Comparison of ENCODE assay signal across 16 cellular contexts in the genomic region with DNA sequence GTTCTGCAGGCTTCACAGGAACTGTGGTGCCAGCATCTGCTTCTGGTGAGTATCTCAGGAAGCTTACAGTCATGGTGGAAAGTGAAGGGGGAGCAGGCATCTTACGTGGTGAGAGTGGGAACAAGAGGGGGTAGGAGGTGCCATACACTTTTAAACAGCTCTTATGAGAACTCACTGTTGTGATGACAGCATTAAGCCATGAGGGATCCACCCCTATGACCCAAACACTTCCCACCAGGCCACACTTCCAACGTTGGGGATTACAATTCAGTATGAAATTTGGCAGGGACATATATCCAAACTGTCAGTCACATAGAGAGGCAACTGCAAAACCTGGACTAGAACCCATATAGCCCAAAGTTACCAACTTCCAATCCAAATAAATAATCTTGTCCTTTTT. TPM values are rescaled to one million over a fixed set of nuclear protein-coding genes. Genes with fewer than 3 reads are reported as not detected.
"Had no signal": no experiment of that assay in that cellular context is flagged by ENCODE, and none has a peak within 500 bp of the region (broad histone marks: within the 10 kb centered on the region; RNA-seq: fewer than 3 reads in every experiment).

No MANE protein-coding gene starts in this region.

- H3K27ac ChIP-seq: right atrium auricular region, upper lobe of right lung, WERI-Rb-1 had no signal

- H3K36me3 Mint-ChIP-seq: activated naive CD4-positive, alpha-beta T cell treated with anti-CD3 and anti-CD28 coated beads, Interleukin-2, amount 10 ng/mL, durations not matched to agents 7 days and 5 days; naive thymus-derived CD8-positive, alpha-beta T cell had no signal

- H3K4me1 ChIP-seq: esophagus squamous epithelium, upper lobe of right lung had no signal

- H3K4me3 Mint-ChIP-seq: activated naive CD4-positive, alpha-beta T cell treated with anti-CD3 and anti-CD28 coated beads, Interleukin-2, amount 10 ng/mL, durations not matched to agents 7 days and 5 days; naive thymus-derived CD8-positive, alpha-beta T cell had no signal

- DNase-seq: activated CD4-positive, alpha-beta T cell treated with anti-CD3 and anti-CD28 coated beads, Interleukin-2, amount 50 U/mL, for 48 hours; activated naive CD4-positive, alpha-beta T cell treated with anti-CD3 and anti-CD28 coated beads, Interleukin-2, amount 10 ng/mL, durations not matched to agents 7 days and 5 days; esophagus squamous epithelium; left cardiac atrium; mammary epithelial cell; naive thymus-derived CD8-positive, alpha-beta T cell; small intestine; stimulated activated CD4-positive, alpha-beta T cell treated with anti-CD3 and anti-CD28 coated beads, Interleukin-4, amount 100 ng/mL, for 4 hours; stimulated activated CD8-positive, alpha-beta memory T cell treated with anti-CD3 and anti-CD28 coated beads, Interleukin-4, amount 100 ng/mL, for 48 hours; stimulated activated naive CD8-positive, alpha-beta T cell treated with anti-CD3 and anti-CD28 coated beads, Interleukin-15, Interleukin-2, amounts not matched to agents 100 U/mL and 50 U/mL, for 24 hours; upper lobe of right lung; WERI-Rb-1 had no signal

- H3K4me1 Mint-ChIP-seq: activated naive CD4-positive, alpha-beta T cell treated with anti-CD3 and anti-CD28 coated beads, Interleukin-2, amount 10 ng/mL, durations not matched to agents 7 days and 5 days; naive thymus-derived CD8-positive, alpha-beta T cell had no signal

- H3K9me3 ChIP-seq: esophagus squamous epithelium, right atrium auricular region, upper lobe of right lung had no signal

- H3K27ac Mint-ChIP-seq: activated naive CD4-positive, alpha-beta T cell treated with anti-CD3 and anti-CD28 coated beads, Interleukin-2, amount 10 ng/mL, durations not matched to agents 7 days and 5 days; activated T-helper 2 cell treated with anti-CD3 and anti-CD28 coated beads, Interferon-gamma antibody, Interleukin-2, Interleukin-4, amounts not matched to agents 10 μg/mL and 5 μg/mL and 100 μg/mL, durations not matched to agents 14 hours and 24 hours and 36 hours; naive thymus-derived CD8-positive, alpha-beta T cell had no signal

- H3K36me3 ChIP-seq: right atrium auricular region, upper lobe of right lung, WERI-Rb-1 had no signal

- H3K27me3 ChIP-seq: esophagus squamous epithelium, right atrium auricular region, upper lobe of right lung had no signal

- H3K4me3 ChIP-seq: esophagus squamous epithelium, right atrium auricular region, upper lobe of right lung had no signal

- H3K9me3 Mint-ChIP-seq: activated naive CD4-positive, alpha-beta T cell treated with anti-CD3 and anti-CD28 coated beads, Interleukin-2, amount 10 ng/mL, durations not matched to agents 7 days and 5 days; activated T-helper 2 cell treated with anti-CD3 and anti-CD28 coated beads, Interferon-gamma antibody, Interleukin-2, Interleukin-4, amounts not matched to agents 10 μg/mL and 5 μg/mL and 100 μg/mL, durations not matched to agents 14 hours and 24 hours and 36 hours; naive thymus-derived CD8-positive, alpha-beta T cell had no signal

RNA-seq across cellular contexts. Expression of a gene that starts 43.1 kb away (rescaled TPM):
- total RNA-seq: activated T-helper 2 cell treated with anti-CD3 and anti-CD28 coated beads, Interferon-gamma antibody, Interleukin-2, Interleukin-4, amounts not matched to agents 10 μg/mL and 5 μg/mL and 100 μg/mL, durations not matched to agents 14 hours and 24 hours and 36 hours; esophagus squamous epithelium; left cardiac atrium; mammary epithelial cell; mononuclear cell; T-helper 1 cell treated with Interleukin-12 subunit alpha and Interleukin-12 subunit beta and Interleukin-4 antibody, amounts not matched to agents 30 ng/mL and 1 ng/mL, for 36 hours had no signal
- polyA plus RNA-seq: mammary epithelial cell had no signal
